In genomic region chr1:7827134-7827955, GRCh38 we compare ENCODE assay signal across 9 cellular contexts. TPM values are rescaled to one million over a fixed set of nuclear protein-coding genes. Genes with fewer than 3 reads are reported as not detected.
A peak's percentile ranks its signal among the peaks of the same experiment; 100 is the strongest.
DNase-seq lines count a peak whose midpoint lies in the region; ATAC-seq, FAIRE-seq and TF ChIP-seq lines count a peak whose summit lies in the region.
"Had no signal": no experiment of that assay in that cellular context is flagged by ENCODE, and none has a peak within 500 bp of the region (broad histone marks: within the 10 kb centered on the region; RNA-seq: fewer than 3 reads in every experiment).

No MANE protein-coding gene starts in this region.

- no peak for ATAC-seq in HG03159 (IDR thresholded peaks at IDR 0.05; ENCODE audit: unreplicated experiment)

- no peaks in the 10 kb centered on the region for H3K4me1 Mint-ChIP-seq in progenitor cell of endocrine pancreas (ENCODE audit: low read depth)

- peak; percentile 77 for FAIRE-seq in GM12891 (lab: Jason Lieb, UNC)

- H3K27me3 Mint-ChIP-seq in progenitor cell of endocrine pancreas, result no peaks in the 10 kb centered on the region

- no peak for TF ChIP-seq CTCF in progenitor cell of endocrine pancreas (IDR thresholded peaks at IDR 0.05; ENCODE audit: unreplicated experiment)

- H3K4me3 Mint-ChIP-seq in progenitor cell of endocrine pancreas (ENCODE audit: low read depth), result no peak overlapping the region

- DNase-seq in GM12891 (ENCODE audit: insufficient read length, low spot score) (no peak), dermis blood vessel endothelial cell (peak; percentile 10), progenitor cell of endocrine pancreas (ENCODE audit: low spot score, unreplicated experiment) (no peak), medulla oblongata (ENCODE audit: extremely low spot score) (no peak), NCI-H187 treated with DMSO at 0.1 percent for 48 hours (lab: John Stamatoyannopoulos, UW) (no peak)
- DNase-seq in activated CD4-positive, alpha-beta T cell treated with anti-CD3 and anti-CD28 coated beads for 4 hours, result peak; percentile 29 to 32
- DNase-seq in stimulated activated CD4-positive, alpha-beta T cell treated with anti-CD3 and anti-CD28 coated beads, Interleukin-1b, Interleukin-23, amount 100 ng/mL, for 48 hours, result peak; percentile 17
- DNase-seq: T1000 had no signal

- H3K36me3 Mint-ChIP-seq in progenitor cell of endocrine pancreas (ENCODE audit: insufficient read depth), result no peaks in the 10 kb centered on the region

- TF ChIP-seq POLR2A in GM12891 (IDR thresholded peaks at IDR 0.05; ENCODE audit: low read depth, low read length), result peak; percentile 63; the same call in 1 of the 2 replicates

- no peaks in the 10 kb centered on the region for H3K9me3 Mint-ChIP-seq in progenitor cell of endocrine pancreas (ENCODE audit: low read depth)

- no peak overlapping the region for H3K27ac Mint-ChIP-seq in progenitor cell of endocrine pancreas

TF ChIP-seq in GM12891, 5 proteins besides CTCF, POLR2A, EP300 and RAD21:
- TF ChIP-seq SPI1 (IDR thresholded peaks at IDR 0.05; ENCODE audit: low read depth, low read length) (no peak), POLR2AphosphoS5 (IDR thresholded peaks at IDR 0.05; ENCODE audit: low read depth, low read length) (peak; percentile 55; the same call in 1 of the 2 replicates), PAX5 (IDR thresholded peaks at IDR 0.05; ENCODE audit: insufficient read depth, low read length, severe bottlenecking) (no peak), TAF1 (IDR thresholded peaks at IDR 0.05; ENCODE audit: low read depth, low read length) (peak; percentile 43; the same call in 1 of the 2 replicates), POU2F2 (IDR thresholded peaks at IDR 0.05; ENCODE audit: low read depth, low read length) (no peak)

RNA-seq across cellular contexts. Expression of gene UTS2, which starts 25.5 kb away (rescaled TPM):
- not detected for polyA plus RNA-seq in GM12891 (2012; ENCODE audit: low read depth, missing spikeins)
- total RNA-seq in dermis blood vessel endothelial cell (not detected in 2 replicates), progenitor cell of endocrine pancreas (not detected in 2 replicates)

RNA-seq across cellular contexts. Expression of gene PER3, which starts 43.3 kb away (rescaled TPM):
- 3.1 TPM for polyA plus RNA-seq in GM12891 (2012; ENCODE audit: low read depth, missing spikeins)
- total RNA-seq in dermis blood vessel endothelial cell, result 1.9 and 2.7 TPM in 2 replicates
- total RNA-seq in progenitor cell of endocrine pancreas, result 2.6 and 2.9 TPM in 2 replicates

RNA-seq across cellular contexts. Expression of gene VAMP3, which starts 56.2 kb away (rescaled TPM):
- 8.1 TPM for polyA plus RNA-seq in GM12891 (2012; ENCODE audit: low read depth, missing spikeins)
- total RNA-seq in dermis blood vessel endothelial cell, result 122 and 149 TPM in 2 replicates
- 76.4 and 82.5 TPM in 2 replicates for total RNA-seq in progenitor cell of endocrine pancreas

Comparison
In these comparisons a context has a peak if more than half of its experiments do, and no peak if none do; other contexts are left out.
1. DNase-seq: peak in activated CD4-positive, alpha-beta T cell treated with anti-CD3 and anti-CD28 coated beads for 4 hours (2 of 2), dermis blood vessel endothelial cell (single experiment) and stimulated activated CD4-positive, alpha-beta T cell treated with anti-CD3 and anti-CD28 coated beads, Interleukin-1b, Interleukin-23, amount 100 ng/mL, for 48 hours (single experiment); none in GM12891 (single experiment), progenitor cell of endocrine pancreas (single experiment), medulla oblongata (single experiment) and NCI-H187 treated with DMSO at 0.1 percent for 48 hours (single experiment).